1 cellular context compared by ENCODE assay signal in the genomic region with DNA sequence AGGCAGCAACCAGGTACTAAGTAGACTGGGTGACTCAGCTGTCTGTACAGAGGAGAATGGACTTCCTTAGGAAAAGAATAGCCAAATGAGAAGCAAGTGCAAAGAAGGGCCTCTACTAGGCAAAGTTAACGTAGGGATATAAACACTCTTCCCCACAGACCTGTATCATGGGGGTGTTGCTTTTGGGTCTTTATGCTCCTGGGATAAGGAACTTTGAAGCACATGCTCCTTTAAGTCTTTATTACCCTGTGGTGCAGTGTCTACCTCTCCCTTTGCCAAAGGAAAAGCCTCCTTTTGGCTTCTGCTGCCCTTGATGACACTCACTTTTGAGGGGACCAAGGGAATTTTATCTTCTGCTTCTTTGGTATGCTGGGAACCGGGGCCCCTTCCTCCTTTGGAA.
TF ChIP-seq lines count a peak whose summit lies in the region.

No MANE protein-coding gene starts in this region.

TF ChIP-seq in GM12891, 5 proteins besides CTCF, POLR2A, EP300 and RAD21:
- TF ChIP-seq POLR2AphosphoS5 (IDR thresholded peaks at IDR 0.05; ENCODE audit: low read depth, low read length) (peak; percentile 76; the same call in 1 of the 2 replicates), POU2F2 (IDR thresholded peaks at IDR 0.05; ENCODE audit: low read depth, low read length) (no peak)
